In the genomic region with DNA sequence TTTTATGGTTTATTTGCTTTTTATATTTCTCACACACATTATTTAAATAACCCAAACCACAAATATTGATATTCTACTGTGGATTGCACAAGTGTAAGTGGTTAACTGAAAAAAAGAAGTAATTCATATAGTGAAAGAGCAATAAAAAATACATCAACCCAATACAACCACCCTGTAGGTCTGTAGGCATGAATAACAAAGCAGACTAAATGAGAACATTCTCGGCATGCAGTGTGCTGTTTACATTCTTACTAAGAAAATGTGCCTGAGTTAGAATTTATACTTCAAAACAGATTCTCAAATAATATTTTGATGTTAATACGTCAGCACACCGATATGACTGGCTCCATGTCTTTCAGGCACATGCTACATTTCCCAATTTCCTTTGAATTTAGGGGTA, we compare ENCODE assay signal across 1 cellular context.
TF ChIP-seq lines count a peak whose summit lies in the region.

No MANE protein-coding gene starts in this region.

TF ChIP-seq in WTC11, 78 proteins besides CTCF, POLR2A, EP300 and RAD21 (continued from another document):
- TF ChIP-seq, protein P1, sequence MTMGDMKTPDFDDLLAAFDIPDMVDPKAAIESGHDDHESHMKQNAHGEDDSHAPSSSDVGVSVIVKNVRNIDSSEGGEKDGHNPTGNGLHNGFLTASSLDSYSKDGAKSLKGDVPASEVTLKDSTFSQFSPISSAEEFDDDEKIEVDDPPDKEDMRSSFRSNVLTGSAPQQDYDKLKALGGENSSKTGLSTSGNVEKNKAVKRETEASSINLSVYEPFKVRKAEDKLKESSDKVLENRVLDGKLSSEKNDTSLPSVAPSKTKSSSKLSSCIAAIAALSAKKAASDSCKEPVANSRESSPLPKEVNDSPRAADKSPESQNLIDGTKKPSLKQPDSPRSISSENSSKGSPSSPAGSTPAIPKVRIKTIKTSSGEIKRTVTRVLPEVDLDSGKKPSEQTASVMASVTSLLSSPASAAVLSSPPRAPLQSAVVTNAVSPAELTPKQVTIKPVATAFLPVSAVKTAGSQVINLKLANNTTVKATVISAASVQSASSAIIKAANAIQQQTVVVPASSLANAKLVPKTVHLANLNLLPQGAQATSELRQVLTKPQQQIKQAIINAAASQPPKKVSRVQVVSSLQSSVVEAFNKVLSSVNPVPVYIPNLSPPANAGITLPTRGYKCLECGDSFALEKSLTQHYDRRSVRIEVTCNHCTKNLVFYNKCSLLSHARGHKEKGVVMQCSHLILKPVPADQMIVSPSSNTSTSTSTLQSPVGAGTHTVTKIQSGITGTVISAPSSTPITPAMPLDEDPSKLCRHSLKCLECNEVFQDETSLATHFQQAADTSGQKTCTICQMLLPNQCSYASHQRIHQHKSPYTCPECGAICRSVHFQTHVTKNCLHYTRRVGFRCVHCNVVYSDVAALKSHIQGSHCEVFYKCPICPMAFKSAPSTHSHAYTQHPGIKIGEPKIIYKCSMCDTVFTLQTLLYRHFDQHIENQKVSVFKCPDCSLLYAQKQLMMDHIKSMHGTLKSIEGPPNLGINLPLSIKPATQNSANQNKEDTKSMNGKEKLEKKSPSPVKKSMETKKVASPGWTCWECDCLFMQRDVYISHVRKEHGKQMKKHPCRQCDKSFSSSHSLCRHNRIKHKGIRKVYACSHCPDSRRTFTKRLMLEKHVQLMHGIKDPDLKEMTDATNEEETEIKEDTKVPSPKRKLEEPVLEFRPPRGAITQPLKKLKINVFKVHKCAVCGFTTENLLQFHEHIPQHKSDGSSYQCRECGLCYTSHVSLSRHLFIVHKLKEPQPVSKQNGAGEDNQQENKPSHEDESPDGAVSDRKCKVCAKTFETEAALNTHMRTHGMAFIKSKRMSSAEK (CRISPR knock-in tag; IDR thresholded peaks at IDR 0.05; ENCODE audit: borderline replicate concordance), result no peak
- TF ChIP-seq ZNF138 (CRISPR knock-in tag; conservative IDR thresholded peaks at IDR 0.05) (no peak), SP1 (CRISPR knock-in tag; conservative IDR thresholded peaks at IDR 0.05) (no peak), CREM (CRISPR knock-in tag; IDR thresholded peaks at IDR 0.05) (no peak), MXD4 (CRISPR knock-in tag; IDR thresholded peaks at IDR 0.05; ENCODE audit: borderline replicate concordance) (no peak), ETV6 (CRISPR knock-in tag; IDR thresholded peaks at IDR 0.05) (no peak), CREB1 (CRISPR knock-in tag; IDR thresholded peaks at IDR 0.05) (no peak), PRRX2 (CRISPR knock-in tag; IDR thresholded peaks at IDR 0.05) (no peak), FOXJ3 (CRISPR knock-in tag; IDR thresholded peaks at IDR 0.05; ENCODE audit: borderline replicate concordance) (no peak), TEAD1 (CRISPR knock-in tag; IDR thresholded peaks at IDR 0.05) (no peak)
- TF ChIP-seq, protein P2, sequence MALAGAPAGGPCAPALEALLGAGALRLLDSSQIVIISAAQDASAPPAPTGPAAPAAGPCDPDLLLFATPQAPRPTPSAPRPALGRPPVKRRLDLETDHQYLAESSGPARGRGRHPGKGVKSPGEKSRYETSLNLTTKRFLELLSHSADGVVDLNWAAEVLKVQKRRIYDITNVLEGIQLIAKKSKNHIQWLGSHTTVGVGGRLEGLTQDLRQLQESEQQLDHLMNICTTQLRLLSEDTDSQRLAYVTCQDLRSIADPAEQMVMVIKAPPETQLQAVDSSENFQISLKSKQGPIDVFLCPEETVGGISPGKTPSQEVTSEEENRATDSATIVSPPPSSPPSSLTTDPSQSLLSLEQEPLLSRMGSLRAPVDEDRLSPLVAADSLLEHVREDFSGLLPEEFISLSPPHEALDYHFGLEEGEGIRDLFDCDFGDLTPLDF (CRISPR knock-in tag; IDR thresholded peaks at IDR 0.05), result no peak
- TF ChIP-seq, protein P3, sequence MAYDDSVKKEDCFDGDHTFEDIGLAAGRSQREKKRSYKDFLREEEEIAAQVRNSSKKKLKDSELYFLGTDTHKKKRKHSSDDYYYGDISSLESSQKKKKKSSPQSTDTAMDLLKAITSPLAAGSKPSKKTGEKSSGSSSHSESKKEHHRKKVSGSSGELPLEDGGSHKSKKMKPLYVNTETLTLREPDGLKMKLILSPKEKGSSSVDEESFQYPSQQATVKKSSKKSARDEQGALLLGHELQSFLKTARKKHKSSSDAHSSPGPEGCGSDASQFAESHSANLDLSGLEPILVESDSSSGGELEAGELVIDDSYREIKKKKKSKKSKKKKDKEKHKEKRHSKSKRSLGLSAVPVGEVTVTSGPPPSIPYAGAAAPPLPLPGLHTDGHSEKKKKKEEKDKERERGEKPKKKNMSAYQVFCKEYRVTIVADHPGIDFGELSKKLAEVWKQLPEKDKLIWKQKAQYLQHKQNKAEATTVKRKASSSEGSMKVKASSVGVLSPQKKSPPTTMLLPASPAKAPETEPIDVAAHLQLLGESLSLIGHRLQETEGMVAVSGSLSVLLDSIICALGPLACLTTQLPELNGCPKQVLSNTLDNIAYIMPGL (CRISPR knock-in tag; IDR thresholded peaks at IDR 0.05), result no peak
- TF ChIP-seq, protein P4, sequence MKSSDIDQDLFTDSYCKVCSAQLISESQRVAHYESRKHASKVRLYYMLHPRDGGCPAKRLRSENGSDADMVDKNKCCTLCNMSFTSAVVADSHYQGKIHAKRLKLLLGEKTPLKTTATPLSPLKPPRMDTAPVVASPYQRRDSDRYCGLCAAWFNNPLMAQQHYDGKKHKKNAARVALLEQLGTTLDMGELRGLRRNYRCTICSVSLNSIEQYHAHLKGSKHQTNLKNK (CRISPR knock-in tag; IDR thresholded peaks at IDR 0.05), result no peak
- TF ChIP-seq, protein P5, sequence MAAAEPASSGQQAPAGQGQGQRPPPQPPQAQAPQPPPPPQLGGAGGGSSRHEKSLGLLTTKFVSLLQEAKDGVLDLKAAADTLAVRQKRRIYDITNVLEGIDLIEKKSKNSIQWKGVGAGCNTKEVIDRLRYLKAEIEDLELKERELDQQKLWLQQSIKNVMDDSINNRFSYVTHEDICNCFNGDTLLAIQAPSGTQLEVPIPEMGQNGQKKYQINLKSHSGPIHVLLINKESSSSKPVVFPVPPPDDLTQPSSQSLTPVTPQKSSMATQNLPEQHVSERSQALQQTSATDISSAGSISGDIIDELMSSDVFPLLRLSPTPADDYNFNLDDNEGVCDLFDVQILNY (CRISPR knock-in tag; IDR thresholded peaks at IDR 0.05), result no peak
TF ChIP-seq in WTC11: peak in this region for 0.
